23 cellular contexts compared by ENCODE assay signal in the genomic region with DNA sequence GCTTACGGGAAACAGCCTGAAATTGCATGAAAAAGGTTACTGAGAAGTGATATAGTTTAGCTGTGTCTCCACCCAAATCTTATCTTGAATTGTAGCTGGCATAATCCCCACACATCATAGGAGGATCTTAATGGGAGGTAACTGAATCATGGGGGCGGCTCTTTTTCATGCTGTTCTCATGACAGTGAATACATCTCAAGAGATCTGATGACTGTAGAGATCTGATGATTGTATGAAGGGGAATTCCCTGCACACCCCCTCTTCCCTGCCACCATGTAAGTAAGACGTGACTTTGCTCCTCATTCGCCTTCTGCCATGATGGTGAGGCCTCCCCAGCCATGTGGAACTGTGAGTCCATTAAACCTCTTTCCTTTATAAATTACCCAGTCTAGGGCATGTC.
DNase-seq lines count a peak whose midpoint lies in the region; ATAC-seq and TF ChIP-seq lines count a peak whose summit lies in the region.
"Had no signal": no experiment of that assay in that cellular context is flagged by ENCODE, and none has a peak within 500 bp of the region (broad histone marks: within the 10 kb centered on the region; RNA-seq: fewer than 3 reads in every experiment).

No MANE protein-coding gene starts in this region.

- ATAC-seq in effector memory CD8-positive, alpha-beta T cell (replicated peaks), result no peak
- no peak for ATAC-seq in GM21576 (IDR thresholded peaks at IDR 0.05; ENCODE audit: unreplicated experiment)

- peaks cover 4% of the 10 kb centered on the region; the same call in 1 of the 2 replicates for H3K9me3 ChIP-seq in OCI-LY3 (ENCODE audit: insufficient read depth, low read length)
- H3K9me3 ChIP-seq: SK-N-SH, uterus had no signal

- peaks cover 11% of the 10 kb centered on the region for H3K27me3 Mint-ChIP-seq in activated T-cell treated with anti-CD3 and anti-CD28 coated beads, Interleukin-2, amount 50 U/mL, for 24 hours
- peaks cover 13% of the 10 kb centered on the region for H3K27me3 Mint-ChIP-seq in activated T-helper 2 cell treated with anti-CD3 and anti-CD28 coated beads, Interferon-gamma antibody, Interleukin-2, Interleukin-4, amounts not matched to agents 10 μg/mL and 5 μg/mL and 100 μg/mL, durations not matched to agents 14 hours and 24 hours and 36 hours (ENCODE audit: low read depth)
- H3K27me3 Mint-ChIP-seq in effector memory CD8-positive, alpha-beta T cell, result no peaks in the 10 kb centered on the region

- H3K27ac ChIP-seq in OCI-LY3 (ENCODE audit: low read length), result peak overlapping the region; percentile 53
- H3K27ac ChIP-seq: cardiac muscle cell, RWPE1, skin epidermis, uterus had no signal

- no peaks in the 10 kb centered on the region for H3K27me3 ChIP-seq in OCI-LY3 (ENCODE audit: low read depth, low read length)
- H3K27me3 ChIP-seq: cardiac muscle cell, uterus had no signal

- H3K79me2 ChIP-seq in OCI-LY3 (ENCODE audit: low read length), result no peaks in the 10 kb centered on the region

- H3K4me1 ChIP-seq in OCI-LY3 (ENCODE audit: low read length), result peaks cover 57% of the 10 kb centered on the region
- H3K4me1 ChIP-seq: uterus had no signal

- no peak for TF ChIP-seq CTCF in OCI-LY3 (IDR thresholded peaks at IDR 0.05; ENCODE audit: low read depth, low read length)

- H2AFZ ChIP-seq in OCI-LY3 (ENCODE audit: low read depth, low read length), result peak overlapping the region; percentile 75

- H3K36me3 ChIP-seq in OCI-LY3 (replicated peaks; ENCODE audit: low read depth, low read length), result peaks cover 20% of the 10 kb centered on the region
- H3K36me3 ChIP-seq: cardiac muscle cell, uterus had no signal

- intact Hi-C loops in activated T-helper 2 cell treated with anti-CD3 and anti-CD28 coated beads, Interferon-gamma antibody, Interleukin-2, Interleukin-4, amounts not matched to agents 10 μg/mL and 5 μg/mL and 100 μg/mL, durations not matched to agents 14 hours and 24 hours and 36 hours (cut with micrococcal nuclease), result no loop called here

- H4K20me1 ChIP-seq in OCI-LY3 (ENCODE audit: insufficient read depth, low read length), result no peaks in the 10 kb centered on the region

- no peaks in the 10 kb centered on the region for H3K36me3 Mint-ChIP-seq in activated T-cell treated with anti-CD3 and anti-CD28 coated beads, Interleukin-2, amount 50 U/mL, for 24 hours (ENCODE audit: low read depth)
- peaks cover 31% of the 10 kb centered on the region for H3K36me3 Mint-ChIP-seq in activated T-helper 2 cell treated with anti-CD3 and anti-CD28 coated beads, Interferon-gamma antibody, Interleukin-2, Interleukin-4, amounts not matched to agents 10 μg/mL and 5 μg/mL and 100 μg/mL, durations not matched to agents 14 hours and 24 hours and 36 hours (ENCODE audit: low read depth)
- H3K36me3 Mint-ChIP-seq in effector memory CD8-positive, alpha-beta T cell (ENCODE audit: insufficient read depth), result peaks cover 2% of the 10 kb centered on the region

- H3K4me3 ChIP-seq in OCI-LY3 (ENCODE audit: low read length), result no peak overlapping the region
- H3K4me3 ChIP-seq: cardiac muscle cell, skin epidermis, uterus had no signal

- peak overlapping the region; percentile 7 for H3K27ac Mint-ChIP-seq in activated T-cell treated with anti-CD3 and anti-CD28 coated beads, Interleukin-2, amount 50 U/mL, for 24 hours
- peak overlapping the region; percentile 1 for H3K27ac Mint-ChIP-seq in activated T-helper 2 cell treated with anti-CD3 and anti-CD28 coated beads, Interferon-gamma antibody, Interleukin-2, Interleukin-4, amounts not matched to agents 10 μg/mL and 5 μg/mL and 100 μg/mL, durations not matched to agents 14 hours and 24 hours and 36 hours
- peak overlapping the region in 1 of 2 donors; percentile 23 for H3K27ac Mint-ChIP-seq in effector memory CD8-positive, alpha-beta T cell
- H3K27ac Mint-ChIP-seq: HFFc6 had no signal

- peaks cover 5% of the 10 kb centered on the region for H3K9me3 Mint-ChIP-seq in activated T-cell treated with anti-CD3 and anti-CD28 coated beads, Interleukin-2, amount 50 U/mL, for 24 hours
- peaks cover 15% of the 10 kb centered on the region for H3K9me3 Mint-ChIP-seq in activated T-helper 2 cell treated with anti-CD3 and anti-CD28 coated beads, Interferon-gamma antibody, Interleukin-2, Interleukin-4, amounts not matched to agents 10 μg/mL and 5 μg/mL and 100 μg/mL, durations not matched to agents 14 hours and 24 hours and 36 hours
- H3K9me3 Mint-ChIP-seq in effector memory CD8-positive, alpha-beta T cell, result no peaks in the 10 kb centered on the region
- H3K9me3 Mint-ChIP-seq: HFFc6 had no signal

- H3K4me3 Mint-ChIP-seq in activated T-cell treated with anti-CD3 and anti-CD28 coated beads, Interleukin-2, amount 50 U/mL, for 24 hours, result no peak overlapping the region
- no peak overlapping the region for H3K4me3 Mint-ChIP-seq in activated T-helper 2 cell treated with anti-CD3 and anti-CD28 coated beads, Interferon-gamma antibody, Interleukin-2, Interleukin-4, amounts not matched to agents 10 μg/mL and 5 μg/mL and 100 μg/mL, durations not matched to agents 14 hours and 24 hours and 36 hours (ENCODE audit: low read depth)
- no peak overlapping the region for H3K4me3 Mint-ChIP-seq in effector memory CD8-positive, alpha-beta T cell
- H3K4me3 Mint-ChIP-seq: CD14-positive monocyte, HFFc6 had no signal

- H3K4me1 Mint-ChIP-seq in activated T-cell treated with anti-CD3 and anti-CD28 coated beads, Interleukin-2, amount 50 U/mL, for 24 hours (ENCODE audit: low read depth), result peaks cover 36% of the 10 kb centered on the region
- peaks cover 51% of the 10 kb centered on the region for H3K4me1 Mint-ChIP-seq in activated T-helper 2 cell treated with anti-CD3 and anti-CD28 coated beads, Interferon-gamma antibody, Interleukin-2, Interleukin-4, amounts not matched to agents 10 μg/mL and 5 μg/mL and 100 μg/mL, durations not matched to agents 14 hours and 24 hours and 36 hours (ENCODE audit: low read depth)
- peaks cover 28 to 48% of the 10 kb centered on the region in 2 donors for H3K4me1 Mint-ChIP-seq in effector memory CD8-positive, alpha-beta T cell (ENCODE audit: low read depth in 2 of 2)

- H3K9ac ChIP-seq in OCI-LY3 (ENCODE audit: low read length), result no peak overlapping the region
- H3K9ac ChIP-seq: SK-N-SH had no signal

- H3K4me2 ChIP-seq in OCI-LY3 (ENCODE audit: low read length), result peak overlapping the region; percentile 20; the same call in 1 of the 2 replicates
- H3K4me2 ChIP-seq: SK-N-SH had no signal

- DNase-seq in activated T-cell treated with anti-CD3 and anti-CD28 coated beads, Interleukin-2, amount 50 U/mL, for 24 hours, result no peak
- DNase-seq in activated T-cell treated with anti-CD3 and anti-CD28 coated beads, Interleukin-2, amount 50 U/mL, for 48 hours, result no peak
- DNase-seq in activated T-helper 2 cell treated with anti-CD3 and anti-CD28 coated beads, Interferon-gamma antibody, Interleukin-2, Interleukin-4, amounts not matched to agents 10 μg/mL and 5 μg/mL and 100 μg/mL, durations not matched to agents 14 hours and 24 hours and 36 hours (ENCODE audit: low spot score), result no peak
- peak; percentile 54 for DNase-seq in stimulated activated CD4-positive, alpha-beta T cell treated with anti-CD3 and anti-CD28 coated beads, Interleukin-4, amount 100 ng/mL, for 24 hours
- DNase-seq in effector memory CD8-positive, alpha-beta T cell, result no peak
- DNase-seq in NCI-H524 treated with DMSO at 0.1 percent for 48 hours (lab: John Stamatoyannopoulos, UW), result no peak
- DNase-seq: amniotic stem cell, cortex of kidney, HFFc6, kidney glomerular epithelial cell, MM.1S, NCI-H146, NCI-H2171 treated with DMSO at 0.1 percent for 48 hours, NCI-H526 treated with DMSO at 0.1 percent for 48 hours, SK-N-SH, T-helper 9 cell, uterus had no signal
